ENCODE assay signal across 1 cellular context in the genomic region with DNA sequence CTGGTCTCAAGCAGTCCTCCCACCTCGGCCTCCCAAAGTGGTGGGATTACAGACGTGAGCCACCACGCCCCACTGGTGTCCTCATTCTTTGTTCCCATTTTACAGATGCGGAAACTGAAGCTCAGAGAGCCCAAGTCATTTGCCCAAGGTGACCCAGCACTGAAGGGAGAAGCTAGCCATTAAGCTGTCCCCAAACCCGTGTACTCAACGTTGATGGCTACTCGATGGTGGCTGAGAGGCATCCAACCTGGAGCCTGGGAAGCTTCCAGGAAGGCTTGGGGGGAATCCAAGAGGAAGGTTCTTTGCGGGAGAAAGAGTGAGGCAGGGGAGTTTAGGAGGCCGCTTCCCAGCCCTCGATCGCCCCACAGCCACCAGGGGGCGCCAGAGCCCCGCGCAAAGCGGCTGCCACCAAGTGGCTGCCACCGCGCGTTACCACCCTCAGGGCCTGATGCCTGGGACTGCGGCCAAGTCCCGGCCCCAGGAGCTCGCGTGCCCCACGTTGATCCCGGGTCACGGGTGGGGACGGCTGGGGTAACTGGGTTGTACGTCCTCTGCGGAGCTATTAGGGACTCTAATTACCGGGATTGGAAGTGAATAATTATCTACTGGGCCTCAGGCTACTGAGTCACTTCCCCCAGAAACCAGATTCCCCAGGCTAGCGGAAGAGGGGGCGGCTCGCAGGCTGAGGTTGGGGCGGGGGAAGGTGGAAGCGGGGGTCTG.
A peak's percentile ranks its signal among the peaks of the same experiment; 100 is the strongest.
TF ChIP-seq lines count a peak whose summit lies in the region.

No MANE protein-coding gene starts in this region.

TF ChIP-seq in HepG2, 621 proteins besides CTCF, POLR2A, EP300 and RAD21 (continued from another document and continues in another):
- TF ChIP-seq, protein P1, sequence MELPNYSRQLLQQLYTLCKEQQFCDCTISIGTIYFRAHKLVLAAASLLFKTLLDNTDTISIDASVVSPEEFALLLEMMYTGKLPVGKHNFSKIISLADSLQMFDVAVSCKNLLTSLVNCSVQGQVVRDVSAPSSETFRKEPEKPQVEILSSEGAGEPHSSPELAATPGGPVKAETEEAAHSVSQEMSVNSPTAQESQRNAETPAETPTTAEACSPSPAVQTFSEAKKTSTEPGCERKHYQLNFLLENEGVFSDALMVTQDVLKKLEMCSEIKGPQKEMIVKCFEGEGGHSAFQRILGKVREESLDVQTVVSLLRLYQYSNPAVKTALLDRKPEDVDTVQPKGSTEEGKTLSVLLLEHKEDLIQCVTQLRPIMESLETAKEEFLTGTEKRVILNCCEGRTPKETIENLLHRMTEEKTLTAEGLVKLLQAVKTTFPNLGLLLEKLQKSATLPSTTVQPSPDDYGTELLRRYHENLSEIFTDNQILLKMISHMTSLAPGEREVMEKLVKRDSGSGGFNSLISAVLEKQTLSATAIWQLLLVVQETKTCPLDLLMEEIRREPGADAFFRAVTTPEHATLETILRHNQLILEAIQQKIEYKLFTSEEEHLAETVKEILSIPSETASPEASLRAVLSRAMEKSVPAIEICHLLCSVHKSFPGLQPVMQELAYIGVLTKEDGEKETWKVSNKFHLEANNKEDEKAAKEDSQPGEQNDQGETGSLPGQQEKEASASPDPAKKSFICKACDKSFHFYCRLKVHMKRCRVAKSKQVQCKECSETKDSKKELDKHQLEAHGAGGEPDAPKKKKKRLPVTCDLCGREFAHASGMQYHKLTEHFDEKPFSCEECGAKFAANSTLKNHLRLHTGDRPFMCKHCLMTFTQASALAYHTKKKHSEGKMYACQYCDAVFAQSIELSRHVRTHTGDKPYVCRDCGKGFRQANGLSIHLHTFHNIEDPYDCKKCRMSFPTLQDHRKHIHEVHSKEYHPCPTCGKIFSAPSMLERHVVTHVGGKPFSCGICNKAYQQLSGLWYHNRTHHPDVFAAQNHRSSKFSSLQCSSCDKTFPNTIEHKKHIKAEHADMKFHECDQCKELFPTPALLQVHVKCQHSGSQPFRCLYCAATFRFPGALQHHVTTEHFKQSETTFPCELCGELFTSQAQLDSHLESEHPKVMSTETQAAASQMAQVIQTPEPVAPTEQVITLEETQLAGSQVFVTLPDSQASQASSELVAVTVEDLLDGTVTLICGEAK (IDR thresholded peaks at IDR 0.05), result no peak
- TF ChIP-seq, protein P1 (CRISPR knock-in tag; IDR thresholded peaks at IDR 0.05), result no peak
- TF ChIP-seq STAG1 (CRISPR knock-in tag; IDR thresholded peaks at IDR 0.05), result peak; percentile 92
- TF ChIP-seq GABPB1 (CRISPR knock-in tag; IDR thresholded peaks at IDR 0.05), result peak; percentile 47; the same call in 1 of the 2 replicates
- no peak for TF ChIP-seq STAT5B (CRISPR knock-in tag; IDR thresholded peaks at IDR 0.05)
- no peak for TF ChIP-seq BRCA1 (CRISPR knock-in tag; IDR thresholded peaks at IDR 0.05)
- TF ChIP-seq, protein P2, sequence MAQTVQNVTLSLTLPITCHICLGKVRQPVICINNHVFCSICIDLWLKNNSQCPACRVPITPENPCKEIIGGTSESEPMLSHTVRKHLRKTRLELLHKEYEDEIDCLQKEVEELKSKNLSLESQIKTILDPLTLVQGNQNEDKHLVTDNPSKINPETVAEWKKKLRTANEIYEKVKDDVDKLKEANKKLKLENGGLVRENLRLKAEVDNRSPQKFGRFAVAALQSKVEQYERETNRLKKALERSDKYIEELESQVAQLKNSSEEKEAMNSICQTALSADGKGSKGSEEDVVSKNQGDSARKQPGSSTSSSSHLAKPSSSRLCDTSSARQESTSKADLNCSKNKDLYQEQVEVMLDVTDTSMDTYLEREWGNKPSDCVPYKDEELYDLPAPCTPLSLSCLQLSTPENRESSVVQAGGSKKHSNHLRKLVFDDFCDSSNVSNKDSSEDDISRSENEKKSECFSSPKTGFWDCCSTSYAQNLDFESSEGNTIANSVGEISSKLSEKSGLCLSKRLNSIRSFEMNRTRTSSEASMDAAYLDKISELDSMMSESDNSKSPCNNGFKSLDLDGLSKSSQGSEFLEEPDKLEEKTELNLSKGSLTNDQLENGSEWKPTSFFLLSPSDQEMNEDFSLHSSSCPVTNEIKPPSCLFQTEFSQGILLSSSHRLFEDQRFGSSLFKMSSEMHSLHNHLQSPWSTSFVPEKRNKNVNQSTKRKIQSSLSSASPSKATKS (CRISPR knock-in tag; IDR thresholded peaks at IDR 0.05), result no peak
- TF ChIP-seq, protein P3, sequence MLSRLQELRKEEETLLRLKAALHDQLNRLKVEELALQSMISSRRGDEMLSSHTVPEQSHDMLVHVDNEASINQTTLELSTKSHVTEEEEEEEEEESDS (CRISPR knock-in tag; IDR thresholded peaks at IDR 0.05; ENCODE audit: borderline replicate concordance), result peak; percentile 48; the same call in 1 of the 2 replicates
- TF ChIP-seq, protein P4, sequence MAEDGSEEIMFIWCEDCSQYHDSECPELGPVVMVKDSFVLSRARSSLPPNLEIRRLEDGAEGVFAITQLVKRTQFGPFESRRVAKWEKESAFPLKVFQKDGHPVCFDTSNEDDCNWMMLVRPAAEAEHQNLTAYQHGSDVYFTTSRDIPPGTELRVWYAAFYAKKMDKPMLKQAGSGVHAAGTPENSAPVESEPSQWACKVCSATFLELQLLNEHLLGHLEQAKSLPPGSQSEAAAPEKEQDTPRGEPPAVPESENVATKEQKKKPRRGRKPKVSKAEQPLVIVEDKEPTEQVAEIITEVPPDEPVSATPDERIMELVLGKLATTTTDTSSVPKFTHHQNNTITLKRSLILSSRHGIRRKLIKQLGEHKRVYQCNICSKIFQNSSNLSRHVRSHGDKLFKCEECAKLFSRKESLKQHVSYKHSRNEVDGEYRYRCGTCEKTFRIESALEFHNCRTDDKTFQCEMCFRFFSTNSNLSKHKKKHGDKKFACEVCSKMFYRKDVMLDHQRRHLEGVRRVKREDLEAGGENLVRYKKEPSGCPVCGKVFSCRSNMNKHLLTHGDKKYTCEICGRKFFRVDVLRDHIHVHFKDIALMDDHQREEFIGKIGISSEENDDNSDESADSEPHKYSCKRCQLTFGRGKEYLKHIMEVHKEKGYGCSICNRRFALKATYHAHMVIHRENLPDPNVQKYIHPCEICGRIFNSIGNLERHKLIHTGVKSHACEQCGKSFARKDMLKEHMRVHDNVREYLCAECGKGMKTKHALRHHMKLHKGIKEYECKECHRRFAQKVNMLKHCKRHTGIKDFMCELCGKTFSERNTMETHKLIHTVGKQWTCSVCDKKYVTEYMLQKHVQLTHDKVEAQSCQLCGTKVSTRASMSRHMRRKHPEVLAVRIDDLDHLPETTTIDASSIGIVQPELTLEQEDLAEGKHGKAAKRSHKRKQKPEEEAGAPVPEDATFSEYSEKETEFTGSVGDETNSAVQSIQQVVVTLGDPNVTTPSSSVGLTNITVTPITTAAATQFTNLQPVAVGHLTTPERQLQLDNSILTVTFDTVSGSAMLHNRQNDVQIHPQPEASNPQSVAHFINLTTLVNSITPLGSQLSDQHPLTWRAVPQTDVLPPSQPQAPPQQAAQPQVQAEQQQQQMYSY (CRISPR knock-in tag; IDR thresholded peaks at IDR 0.05), result no peak
- peak; percentile 40; the same call in 1 of the 2 replicates for TF ChIP-seq FOSL2 (CRISPR knock-in tag; IDR thresholded peaks at IDR 0.05)
- TF ChIP-seq ZNF619 (CRISPR knock-in tag; IDR thresholded peaks at IDR 0.05), result peak; percentile 75; the same call in 1 of the 2 replicates
- TF ChIP-seq ZNF598 (CRISPR knock-in tag; IDR thresholded peaks at IDR 0.05; ENCODE audit: borderline replicate concordance), result no peak
- TF ChIP-seq IRX3 (CRISPR knock-in tag; IDR thresholded peaks at IDR 0.05; ENCODE audit: borderline replicate concordance, low read depth), result no peak
- TF ChIP-seq, protein P5, sequence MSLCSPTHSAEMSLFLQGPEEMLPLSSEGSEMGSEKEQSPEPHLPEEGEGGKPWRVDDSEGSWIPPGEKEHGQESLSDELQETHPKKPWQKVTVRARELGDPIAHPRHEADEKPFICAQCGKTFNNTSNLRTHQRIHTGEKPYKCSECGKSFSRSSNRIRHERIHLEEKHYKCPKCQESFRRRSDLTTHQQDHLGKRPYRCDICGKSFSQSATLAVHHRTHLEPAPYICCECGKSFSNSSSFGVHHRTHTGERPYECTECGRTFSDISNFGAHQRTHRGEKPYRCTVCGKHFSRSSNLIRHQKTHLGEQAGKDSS (CRISPR knock-in tag; IDR thresholded peaks at IDR 0.05; ENCODE audit: borderline replicate concordance, low read depth), result no peak
- TF ChIP-seq, protein P6, sequence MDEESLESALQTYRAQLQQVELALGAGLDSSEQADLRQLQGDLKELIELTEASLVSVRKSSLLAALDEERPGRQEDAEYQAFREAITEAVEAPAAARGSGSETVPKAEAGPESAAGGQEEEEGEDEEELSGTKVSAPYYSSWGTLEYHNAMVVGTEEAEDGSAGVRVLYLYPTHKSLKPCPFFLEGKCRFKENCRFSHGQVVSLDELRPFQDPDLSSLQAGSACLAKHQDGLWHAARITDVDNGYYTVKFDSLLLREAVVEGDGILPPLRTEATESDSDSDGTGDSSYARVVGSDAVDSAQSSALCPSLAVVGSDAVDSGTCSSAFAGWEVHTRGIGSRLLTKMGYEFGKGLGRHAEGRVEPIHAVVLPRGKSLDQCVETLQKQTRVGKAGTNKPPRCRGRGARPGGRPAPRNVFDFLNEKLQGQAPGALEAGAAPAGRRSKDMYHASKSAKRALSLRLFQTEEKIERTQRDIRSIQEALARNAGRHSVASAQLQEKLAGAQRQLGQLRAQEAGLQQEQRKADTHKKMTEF (CRISPR knock-in tag; IDR thresholded peaks at IDR 0.05), result peak; percentile 54
- no peak for TF ChIP-seq NFYC (CRISPR knock-in tag; IDR thresholded peaks at IDR 0.05)
- TF ChIP-seq NR2F6 (IDR thresholded peaks at IDR 0.05), result no peak
- TF ChIP-seq NR2F6 (CRISPR knock-in tag; IDR thresholded peaks at IDR 0.05), result no peak; the same call in 1 of the 2 replicates
- TF ChIP-seq, protein P7, sequence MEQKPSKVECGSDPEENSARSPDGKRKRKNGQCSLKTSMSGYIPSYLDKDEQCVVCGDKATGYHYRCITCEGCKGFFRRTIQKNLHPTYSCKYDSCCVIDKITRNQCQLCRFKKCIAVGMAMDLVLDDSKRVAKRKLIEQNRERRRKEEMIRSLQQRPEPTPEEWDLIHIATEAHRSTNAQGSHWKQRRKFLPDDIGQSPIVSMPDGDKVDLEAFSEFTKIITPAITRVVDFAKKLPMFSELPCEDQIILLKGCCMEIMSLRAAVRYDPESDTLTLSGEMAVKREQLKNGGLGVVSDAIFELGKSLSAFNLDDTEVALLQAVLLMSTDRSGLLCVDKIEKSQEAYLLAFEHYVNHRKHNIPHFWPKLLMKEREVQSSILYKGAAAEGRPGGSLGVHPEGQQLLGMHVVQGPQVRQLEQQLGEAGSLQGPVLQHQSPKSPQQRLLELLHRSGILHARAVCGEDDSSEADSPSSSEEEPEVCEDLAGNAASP (CRISPR knock-in tag; IDR thresholded peaks at IDR 0.05; ENCODE audit: borderline replicate concordance), result 0 out of 2 replicates have a peak, but pooled peaks have one; percentile 35
- TF ChIP-seq, protein P8, sequence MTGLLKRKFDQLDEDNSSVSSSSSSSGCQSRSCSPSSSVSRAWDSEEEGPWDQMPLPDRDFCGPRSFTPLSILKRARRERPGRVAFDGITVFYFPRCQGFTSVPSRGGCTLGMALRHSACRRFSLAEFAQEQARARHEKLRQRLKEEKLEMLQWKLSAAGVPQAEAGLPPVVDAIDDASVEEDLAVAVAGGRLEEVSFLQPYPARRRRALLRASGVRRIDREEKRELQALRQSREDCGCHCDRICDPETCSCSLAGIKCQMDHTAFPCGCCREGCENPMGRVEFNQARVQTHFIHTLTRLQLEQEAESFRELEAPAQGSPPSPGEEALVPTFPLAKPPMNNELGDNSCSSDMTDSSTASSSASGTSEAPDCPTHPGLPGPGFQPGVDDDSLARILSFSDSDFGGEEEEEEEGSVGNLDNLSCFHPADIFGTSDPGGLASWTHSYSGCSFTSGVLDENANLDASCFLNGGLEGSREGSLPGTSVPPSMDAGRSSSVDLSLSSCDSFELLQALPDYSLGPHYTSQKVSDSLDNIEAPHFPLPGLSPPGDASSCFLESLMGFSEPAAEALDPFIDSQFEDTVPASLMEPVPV (CRISPR knock-in tag; IDR thresholded peaks at IDR 0.05), result 0 out of 2 replicates have a peak, but pooled peaks have one; percentile 47
- TF ChIP-seq FOXJ3 (CRISPR knock-in tag; IDR thresholded peaks at IDR 0.05; ENCODE audit: borderline replicate concordance), result no peak
- TF ChIP-seq, protein P9, sequence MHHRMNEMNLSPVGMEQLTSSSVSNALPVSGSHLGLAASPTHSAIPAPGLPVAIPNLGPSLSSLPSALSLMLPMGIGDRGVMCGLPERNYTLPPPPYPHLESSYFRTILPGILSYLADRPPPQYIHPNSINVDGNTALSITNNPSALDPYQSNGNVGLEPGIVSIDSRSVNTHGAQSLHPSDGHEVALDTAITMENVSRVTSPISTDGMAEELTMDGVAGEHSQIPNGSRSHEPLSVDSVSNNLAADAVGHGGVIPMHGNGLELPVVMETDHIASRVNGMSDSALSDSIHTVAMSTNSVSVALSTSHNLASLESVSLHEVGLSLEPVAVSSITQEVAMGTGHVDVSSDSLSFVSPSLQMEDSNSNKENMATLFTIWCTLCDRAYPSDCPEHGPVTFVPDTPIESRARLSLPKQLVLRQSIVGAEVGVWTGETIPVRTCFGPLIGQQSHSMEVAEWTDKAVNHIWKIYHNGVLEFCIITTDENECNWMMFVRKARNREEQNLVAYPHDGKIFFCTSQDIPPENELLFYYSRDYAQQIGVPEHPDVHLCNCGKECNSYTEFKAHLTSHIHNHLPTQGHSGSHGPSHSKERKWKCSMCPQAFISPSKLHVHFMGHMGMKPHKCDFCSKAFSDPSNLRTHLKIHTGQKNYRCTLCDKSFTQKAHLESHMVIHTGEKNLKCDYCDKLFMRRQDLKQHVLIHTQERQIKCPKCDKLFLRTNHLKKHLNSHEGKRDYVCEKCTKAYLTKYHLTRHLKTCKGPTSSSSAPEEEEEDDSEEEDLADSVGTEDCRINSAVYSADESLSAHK (CRISPR knock-in tag; IDR thresholded peaks at IDR 0.05; ENCODE audit: borderline replicate concordance), result no peak
- no peak for TF ChIP-seq HOXD1 (CRISPR knock-in tag; IDR thresholded peaks at IDR 0.05)
- TF ChIP-seq RCOR2 (CRISPR knock-in tag; IDR thresholded peaks at IDR 0.05), result peak; percentile 50; the same call in 1 of the 2 replicates
- TF ChIP-seq SETDB1 (CRISPR knock-in tag; IDR thresholded peaks at IDR 0.05; ENCODE audit: borderline replicate concordance), result no peak
- TF ChIP-seq PPARG (CRISPR knock-in tag; conservative IDR thresholded peaks at IDR 0.05), result 0 out of 2 replicates have a peak, but pooled peaks have one; percentile 31
